8 cellular contexts compared by ENCODE assay signal in genomic region chr15:70892002-70892911, GRCh38. TPM values are rescaled to one million over a fixed set of nuclear protein-coding genes. Genes with fewer than 3 reads are reported as not detected.
DNase-seq lines count a peak whose midpoint lies in the region; ATAC-seq and TF ChIP-seq lines count a peak whose summit lies in the region.

A gene with protein sequence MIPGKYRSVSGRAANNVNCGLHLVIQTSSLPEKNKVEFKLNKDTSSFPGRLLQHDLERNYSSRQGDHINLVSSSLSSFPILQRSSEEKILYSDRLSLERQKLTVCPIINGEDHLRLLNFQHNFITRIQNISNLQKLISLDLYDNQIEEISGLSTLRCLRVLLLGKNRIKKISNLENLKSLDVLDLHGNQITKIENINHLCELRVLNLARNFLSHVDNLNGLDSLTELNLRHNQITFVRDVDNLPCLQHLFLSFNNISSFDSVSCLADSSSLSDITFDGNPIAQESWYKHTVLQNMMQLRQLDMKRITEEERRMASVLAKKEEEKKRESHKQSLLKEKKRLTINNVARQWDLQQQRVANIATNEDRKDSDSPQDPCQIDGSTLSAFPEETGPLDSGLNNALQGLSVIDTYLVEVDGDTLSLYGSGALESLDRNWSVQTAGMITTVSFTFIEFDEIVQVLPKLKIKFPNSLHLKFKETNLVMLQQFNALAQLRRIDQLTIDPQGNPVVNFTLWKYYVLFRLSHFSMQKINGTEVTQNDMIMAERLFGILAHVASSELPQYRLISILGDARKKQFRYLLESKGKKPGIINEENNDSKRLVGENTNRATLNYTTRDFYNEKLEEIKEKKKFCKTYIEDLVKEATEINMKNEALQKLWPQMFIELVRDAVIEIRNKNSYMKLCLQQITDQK (plus strand): TSS chr15:70892826. CDS start chr15:70892895, 69 bp downstream.
TSS of gene THAP10 (minus strand) at chr15:70892433. CDS start at chr15:70892272, 161 bp downstream.

- H3K4me3 ChIP-seq in AG09309 (ENCODE audit: control insufficient read depth, low read depth, low read length), result peak within 1 kb of the TSS; percentile 78
- H3K4me3 ChIP-seq in epithelial cell of esophagus (ENCODE audit: low read length), result peak within 1 kb of the TSS; percentile 83
- peak within 1 kb of the TSS; percentile 75 to 89 for H3K4me3 ChIP-seq in mesenchymal stem cell (ENCODE audit: insufficient read depth in 1 of 2, low read depth in 1 of 2, low read length in 2 of 2)

- DNase-seq in AG09309 (ENCODE audit: low read depth), result peak; percentile 93
- DNase-seq in NCI-H2227 (lab: John Stamatoyannopoulos, UW; ENCODE audit: unreplicated experiment), result peak; percentile 96
- peak; percentile 60 to 70 for DNase-seq in activated CD4-positive, alpha-beta T cell treated with anti-CD3 and anti-CD28 coated beads, Interleukin-2, amount 50 U/mL, for 48 hours
- DNase-seq in epithelial cell of esophagus (ENCODE audit: low read depth), result peak; percentile 92
- DNase-seq in mesenchymal stem cell, result peak; percentile 98
- DNase-seq in stimulated activated CD8-positive, alpha-beta memory T cell treated with anti-CD3 and anti-CD28 coated beads, Interleukin-4, amount 100 ng/mL, for 24 hours (ENCODE audit: low read depth), result peak; percentile 12

- peak within 1 kb of the TSS; percentile 86 for H3K4me2 ChIP-seq in mesenchymal stem cell (ENCODE audit: low read length, poor library complexity, severe bottlenecking)

- peak within 1 kb of the TSS; percentile 98 for H2AFZ ChIP-seq in mesenchymal stem cell (ENCODE audit: low read depth, low read length)

- peak within 1 kb of the TSS; percentile 72 for H4K8ac ChIP-seq in mesenchymal stem cell (ENCODE audit: low read length)

- H4K91ac ChIP-seq in mesenchymal stem cell (ENCODE audit: low read length), result peak within 1 kb of the TSS; percentile 28

- H2BK5ac ChIP-seq in mesenchymal stem cell (ENCODE audit: low read depth, low read length, poor library complexity, severe bottlenecking), result no peak within 1 kb of the TSS

- H3K18ac ChIP-seq in mesenchymal stem cell (ENCODE audit: low read depth in 1 of 2, low read length in 2 of 2), result peak within 1 kb of the TSS in 1 of 2 experiments; percentile 54

- no peak within 1 kb of the TSS for H2BK120ac ChIP-seq in mesenchymal stem cell (ENCODE audit: low read depth, low read length)

- no peak for TF ChIP-seq CTCF in AG09309 (IDR thresholded peaks at IDR 0.05; ENCODE audit: control insufficient read depth, insufficient read depth, low read depth, low read length, missing control alignments)
- no peak for TF ChIP-seq CTCF in epithelial cell of esophagus (IDR thresholded peaks at IDR 0.05; ENCODE audit: insufficient read depth, low read depth, low read length, missing control alignments)

- H2BK12ac ChIP-seq in mesenchymal stem cell (ENCODE audit: low read length in 2 of 2), result no peak within 1 kb of the TSS

- H3K9ac ChIP-seq in mesenchymal stem cell (ENCODE audit: low read length), result peak within 1 kb of the TSS; percentile 89

- H3K9me3 ChIP-seq in mesenchymal stem cell (ENCODE audit: control insufficient read depth, low read length), result no peaks in the 10 kb centered on the region

- no peak within 1 kb of the TSS for H3K4ac ChIP-seq in mesenchymal stem cell (ENCODE audit: low read depth in 1 of 2, low read length in 2 of 2)

- ATAC-seq in GM18907 (IDR thresholded peaks at IDR 0.05; ENCODE audit: unreplicated experiment) (peak; percentile 88), HG03108 (IDR thresholded peaks at IDR 0.05; ENCODE audit: unreplicated experiment) (peak; percentile 56)

- H2AK5ac ChIP-seq in mesenchymal stem cell (ENCODE audit: low read length, severe bottlenecking), result no peak within 1 kb of the TSS

- H3K79me1 ChIP-seq in mesenchymal stem cell (replicated peaks; ENCODE audit: low read length, poor library complexity, severe bottlenecking), result peaks cover 9% of the 10 kb centered on the region

- no peaks in the 10 kb centered on the region for H3K27me3 ChIP-seq in mesenchymal stem cell (ENCODE audit: control insufficient read depth in 1 of 2, insufficient read depth in 1 of 2, low read length in 2 of 2)

- H3K27ac ChIP-seq in mesenchymal stem cell (ENCODE audit: low read length, poor library complexity, severe bottlenecking), result peak within 1 kb of the TSS; percentile 49

- H2BK15ac ChIP-seq in mesenchymal stem cell (ENCODE audit: low read depth, poor library complexity, severe bottlenecking), result peak within 1 kb of the TSS; percentile 41

- peaks cover 5% of the 10 kb centered on the region for H3K4me1 ChIP-seq in mesenchymal stem cell (ENCODE audit: control insufficient read depth, insufficient read depth, low read depth, low read length)

- WGBS in mesenchymal stem cell, result under 1% methylated on average over 60 of the region's 61 CpGs

- no peak within 1 kb of the TSS for H3K23ac ChIP-seq in mesenchymal stem cell (ENCODE audit: low read length in 2 of 2)

- H3K14ac ChIP-seq in mesenchymal stem cell (ENCODE audit: low read length in 2 of 2), result peak within 1 kb of the TSS in 1 of 2 experiments; percentile 57

- no peaks in the 10 kb centered on the region for H3K36me3 ChIP-seq in mesenchymal stem cell (ENCODE audit: control insufficient read depth in 1 of 2, insufficient read depth in 2 of 2, low read depth in 1 of 2, low read length in 2 of 2)

RNA-seq across cellular contexts. Expression of the first gene that starts in this region (rescaled TPM):
- polyA plus RNA-seq in mesenchymal stem cell (2013, experiment 1 of 2), result 1.7 TPM
- polyA plus RNA-seq in mesenchymal stem cell (2013, experiment 2 of 2), result 1.8 TPM

RNA-seq across cellular contexts. Expression of gene THAP10, which starts in this region (rescaled TPM):
- 1.2 TPM for polyA plus RNA-seq in mesenchymal stem cell (2013, experiment 1 of 2)
- 1.2 TPM for polyA plus RNA-seq in mesenchymal stem cell (2013, experiment 2 of 2)

Comparison
In these comparisons a context has a peak if more than half of its experiments do, and no peak if none do; other contexts are left out.
1. Peak in every context shown above with its lines: DNase-seq, ATAC-seq, H3K4me3 ChIP-seq and H3K27ac ChIP-seq.
2. DNase-seq: peak in every context shown above with its lines; median percentile 98 in mesenchymal stem cell; 96 in NCI-H2227; 93 in AG09309; 92 in epithelial cell of esophagus; 65 in activated CD4-positive, alpha-beta T cell treated with anti-CD3 and anti-CD28 coated beads, Interleukin-2, amount 50 U/mL, for 48 hours; 12 in stimulated activated CD8-positive, alpha-beta memory T cell treated with anti-CD3 and anti-CD28 coated beads, Interleukin-4, amount 100 ng/mL, for 24 hours.